Comparison of ENCODE assay signal across 8 cellular contexts in genomic region chr15:88274534-88275460, GRCh38. TPM values are rescaled to one million over a fixed set of nuclear protein-coding genes. Genes with fewer than 3 reads are reported as not detected.
DNase-seq lines count a peak whose midpoint lies in the region; ATAC-seq and TF ChIP-seq lines count a peak whose summit lies in the region.

No MANE protein-coding gene starts in this region.

- no peak overlapping the region for H3K4me3 Mint-ChIP-seq in activated naive CD4-positive, alpha-beta T cell treated with anti-CD3 and anti-CD28 coated beads, Interleukin-2, amount 10 ng/mL, durations not matched to agents 7 days and 5 days

- CTCF ChIA-PET in BJ (lab: Yijun Ruan, JAX), result interaction anchor here (0.6 to 4.0 kb wide), 25 partner anchors 9 to 1677 kb away, joined by 3 to 32 read pairs (median 4); no protein-coding TSS in a partner anchor
- CTCF ChIA-PET in activated naive CD4-positive, alpha-beta T cell treated with anti-CD3 and anti-CD28 coated beads, Interleukin-2, amount 10 ng/mL, durations not matched to agents 7 days and 5 days (lab: Charles Lee), result interaction anchor here (0.7 to 10.0 kb wide), 15 partner anchors 10 to 402 kb away, joined by 3 to 105 read pairs (median 4); partner anchors contain the start of gene NTRK3

- no peak overlapping the region for H3K4me3 ChIP-seq in BJ (ENCODE audit: low read depth, low read length)

- intact Hi-C loops in Right ventricle myocardium superior (cut with DNase I), result loop anchor here (10.0 kb wide), 1 partner anchor 1650 kb away; no protein-coding TSS in a partner anchor

- H3K27me3 ChIP-seq in BJ (ENCODE audit: control insufficient read depth, insufficient read depth, low read length), result peaks cover 2% of the 10 kb centered on the region

- POLR2A ChIA-PET in BJ (lab: Charles Lee), result no interaction called here

- no peaks in the 10 kb centered on the region for H3K9me3 Mint-ChIP-seq in activated naive CD4-positive, alpha-beta T cell treated with anti-CD3 and anti-CD28 coated beads, Interleukin-2, amount 10 ng/mL, durations not matched to agents 7 days and 5 days

- DNase-seq in BJ (ENCODE audit: low read depth), result no peak
- DNase-seq in RKO (ENCODE audit: low spot score), result peak; percentile 25
- DNase-seq in activated naive CD4-positive, alpha-beta T cell treated with anti-CD3 and anti-CD28 coated beads, Interleukin-2, amount 10 ng/mL, durations not matched to agents 7 days and 5 days, result peak; percentile 75
- DNase-seq in Right ventricle myocardium superior, result peak; percentile 66
- DNase-seq in pulmonary artery endothelial cell (ENCODE audit: low read depth, low spot score), result peak; percentile 8

- no peak overlapping the region for H3K27ac Mint-ChIP-seq in activated naive CD4-positive, alpha-beta T cell treated with anti-CD3 and anti-CD28 coated beads, Interleukin-2, amount 10 ng/mL, durations not matched to agents 7 days and 5 days

- no peaks in the 10 kb centered on the region for H3K36me3 Mint-ChIP-seq in activated naive CD4-positive, alpha-beta T cell treated with anti-CD3 and anti-CD28 coated beads, Interleukin-2, amount 10 ng/mL, durations not matched to agents 7 days and 5 days

- no peaks in the 10 kb centered on the region for H3K36me3 ChIP-seq in BJ (ENCODE audit: control insufficient read depth, insufficient read depth, low read length)

- H3K4me1 Mint-ChIP-seq in activated naive CD4-positive, alpha-beta T cell treated with anti-CD3 and anti-CD28 coated beads, Interleukin-2, amount 10 ng/mL, durations not matched to agents 7 days and 5 days, result no peaks in the 10 kb centered on the region

- peak; percentile 91 for TF ChIP-seq CTCF in BJ (IDR thresholded peaks at IDR 0.05; ENCODE audit: insufficient read depth, low read depth, low read length)

- H3K27me3 Mint-ChIP-seq in activated naive CD4-positive, alpha-beta T cell treated with anti-CD3 and anti-CD28 coated beads, Interleukin-2, amount 10 ng/mL, durations not matched to agents 7 days and 5 days, result peaks cover 47% of the 10 kb centered on the region

- ATAC-seq in GM18861 (IDR thresholded peaks at IDR 0.05; ENCODE audit: unreplicated experiment) (peak; percentile 51), HG03342 (IDR thresholded peaks at IDR 0.05; ENCODE audit: unreplicated experiment) (peak; percentile 93), Right ventricle myocardium superior (ENCODE audit: poor library complexity) (peak; percentile 91), GM18873 (IDR thresholded peaks at IDR 0.05; ENCODE audit: low FRiP score, unreplicated experiment) (no peak)

RNA-seq across cellular contexts. Expression of gene NTRK3, which starts 18.3 kb away (rescaled TPM):
- 0.10 and 0.12 TPM in 2 replicates for polyA plus RNA-seq in BJ (2011; rRNA removed)
- 0.19 and 0.62 TPM in 2 replicates for polyA minus RNA-seq in BJ (2011; rRNA and poly(A)+ RNA removed)
- total RNA-seq in Right ventricle myocardium superior (3.2 TPM), pulmonary artery endothelial cell (not detected in 2 replicates)
